ENCODE assay signal across 14 cellular contexts in genomic region chr6:86706449-86706848, GRCh38.
DNase-seq lines count a peak whose midpoint lies in the region; ATAC-seq and TF ChIP-seq lines count a peak whose summit lies in the region.
"Had no signal": no experiment of that assay in that cellular context is flagged by ENCODE, and none has a peak within 500 bp of the region (broad histone marks: within the 10 kb centered on the region; RNA-seq: fewer than 3 reads in every experiment).

No MANE protein-coding gene starts in this region.

- no peak overlapping the region for H3K27ac Mint-ChIP-seq in endothelial cell (ENCODE audit: unreplicated experiment)
- H3K27ac Mint-ChIP-seq: activated CD4-positive, alpha-beta T cell treated with anti-CD3 and anti-CD28 coated beads, Interleukin-2, amount 10 ng/mL, durations not matched to agents 7 days and 5 days had no signal

- peaks cover 3% of the 10 kb centered on the region for H3K27me3 Mint-ChIP-seq in endothelial cell (ENCODE audit: unreplicated experiment)
- H3K27me3 Mint-ChIP-seq: activated CD4-positive, alpha-beta T cell treated with anti-CD3 and anti-CD28 coated beads, Interleukin-2, amount 10 ng/mL, durations not matched to agents 7 days and 5 days had no signal

- H3K36me3 Mint-ChIP-seq in endothelial cell (ENCODE audit: low read depth, unreplicated experiment): no peaks in the 10 kb centered on the region

- no peaks in the 10 kb centered on the region for H3K9me3 Mint-ChIP-seq in endothelial cell (ENCODE audit: unreplicated experiment)

- H3K27me3 ChIP-seq in Karpas-422 (ENCODE audit: low read length) (no peaks in the 10 kb centered on the region), left lung (no peaks in the 10 kb centered on the region)
- H3K27me3 ChIP-seq: BLaER1, pancreas had no signal

- TF ChIP-seq CTCF in GM10266 (IDR thresholded peaks at IDR 0.05; ENCODE audit: control insufficient read depth, insufficient read depth, low read depth, missing control alignments) (peak; percentile 18), GM20000 (IDR thresholded peaks at IDR 0.05; ENCODE audit: extremely low read depth, missing control alignments) (peak; percentile 4), endothelial cell (IDR thresholded peaks at IDR 0.05; ENCODE audit: unreplicated experiment) (no peak), left lung (IDR thresholded peaks at IDR 0.05) (no peak)

- H3K4me1 ChIP-seq in Karpas-422 (ENCODE audit: low read length): no peaks in the 10 kb centered on the region
- no peaks in the 10 kb centered on the region for H3K4me1 ChIP-seq in left lung
- H3K4me1 ChIP-seq: BLaER1, pancreas had no signal

- H3K4me3 Mint-ChIP-seq in endothelial cell (ENCODE audit: unreplicated experiment): no peak overlapping the region
- H3K4me3 Mint-ChIP-seq: activated CD4-positive, alpha-beta T cell treated with anti-CD3 and anti-CD28 coated beads, Interleukin-2, amount 10 ng/mL, durations not matched to agents 7 days and 5 days had no signal

- H3K4me3 ChIP-seq in Karpas-422 (ENCODE audit: low read length) (no peak overlapping the region), left lung (no peak overlapping the region)
- H3K4me3 ChIP-seq: BLaER1, pancreas had no signal

- H3K79me2 ChIP-seq in Karpas-422 (ENCODE audit: low read length): no peaks in the 10 kb centered on the region

- no peak overlapping the region for H3K4me2 ChIP-seq in Karpas-422 (ENCODE audit: low read depth, low read length, poor library complexity, severe bottlenecking)
- H3K4me2 ChIP-seq: BLaER1 had no signal

- no peaks in the 10 kb centered on the region for H3K9me2 ChIP-seq in Karpas-422 (replicated peaks; ENCODE audit: insufficient read depth, low read length)

- H4K20me1 ChIP-seq in Karpas-422 (ENCODE audit: insufficient read depth, low read depth, low read length): no peaks in the 10 kb centered on the region
- H4K20me1 ChIP-seq: BLaER1 had no signal

- intact Hi-C loops in left lung (cut with DNase I): no loop called here

- no peak overlapping the region for H3K9ac ChIP-seq in Karpas-422 (ENCODE audit: low read length)
- H3K9ac ChIP-seq: BLaER1 had no signal

- ATAC-seq in HG02763 (IDR thresholded peaks at IDR 0.05; ENCODE audit: unreplicated experiment) (no peak), left lung (no peak)
- ATAC-seq: pancreas had no signal

- H3K27ac ChIP-seq in Karpas-422 (ENCODE audit: low read length) (no peak overlapping the region), left lung (no peak overlapping the region)
- H3K27ac ChIP-seq: BLaER1, pancreas had no signal

- no peaks in the 10 kb centered on the region for H3K4me1 Mint-ChIP-seq in endothelial cell (ENCODE audit: unreplicated experiment)
- H3K4me1 Mint-ChIP-seq: activated CD4-positive, alpha-beta T cell treated with anti-CD3 and anti-CD28 coated beads, Interleukin-2, amount 10 ng/mL, durations not matched to agents 7 days and 5 days had no signal

- H3K36me3 ChIP-seq in Karpas-422 (ENCODE audit: insufficient read depth, low read length) (no peaks in the 10 kb centered on the region), left lung (no peaks in the 10 kb centered on the region)
- H3K36me3 ChIP-seq: BLaER1, pancreas had no signal

- H2AFZ ChIP-seq in Karpas-422 (ENCODE audit: low read length): no peak overlapping the region

- no peaks in the 10 kb centered on the region for H3K9me3 ChIP-seq in Karpas-422 (ENCODE audit: low read length)
- peaks cover 0 to 4% of the 10 kb centered on the region in 2 donors for H3K9me3 ChIP-seq in left lung
- H3K9me3 ChIP-seq: BLaER1, pancreas had no signal

- no peak for DNase-seq in GM10266 (ENCODE audit: extremely low spot score)
- DNase-seq in GM20000 (ENCODE audit: low spot score): no peak
- peak; percentile 79 for DNase-seq in Karpas-422
- DNase-seq in endothelial cell (ENCODE audit: low spot score): peak; percentile 39
- no peak for DNase-seq in D341Med (ENCODE audit: low spot score)
- no peak for DNase-seq in NCI-H2081 (lab: John Stamatoyannopoulos, UW)
- DNase-seq in left lung: no peak
- DNase-seq: activated CD4-positive, alpha-beta T cell treated with anti-CD3 and anti-CD28 coated beads, Interleukin-2, amount 10 ng/mL, durations not matched to agents 7 days and 5 days; activated effector memory CD4-positive, alpha-beta T cell treated with Interleukin-2 at 50 U/mL for 16 hours; NCI-H1105 treated with DMSO at 0.1 percent for 48 hours; NCI-H69; pancreas had no signal

Comparison
In these comparisons a context has a peak if more than half of its experiments do, and no peak if none do; other contexts are left out.
1. DNase-seq: peak in Karpas-422 (single experiment) and endothelial cell (single experiment); none in GM10266 (single experiment), GM20000 (single experiment), D341Med (single experiment), NCI-H2081 (0 of 2) and left lung (0 of 2).
2. CTCF ChIP-seq: peak in GM10266 (single experiment) and GM20000 (single experiment); none in endothelial cell (single experiment) and left lung (0 of 2).